In genomic region chr19:36142046-36142445, GRCh38 we compare ENCODE assay signal across 2 cellular contexts.
TF ChIP-seq lines count a peak whose summit lies in the region.

No MANE protein-coding gene starts in this region.

TF ChIP-seq in A549, 52 proteins besides CTCF, POLR2A, EP300 and RAD21 (continued from another document):
- TF ChIP-seq EHF (CRISPR knock-in tag; IDR thresholded peaks at IDR 0.05) (no peak), BCL3 (IDR thresholded peaks at IDR 0.05) (no peak), ZNF302 (CRISPR knock-in tag; IDR thresholded peaks at IDR 0.05) (no peak), CBX2 (IDR thresholded peaks at IDR 0.05; ENCODE audit: borderline replicate concordance, low read depth) (no peak), JUN (IDR thresholded peaks at IDR 0.05) (no peak), FOXS1 (CRISPR knock-in tag; IDR thresholded peaks at IDR 0.05) (no peak), REST (IDR thresholded peaks at IDR 0.05) (no peak), HEYL (CRISPR knock-in tag; IDR thresholded peaks at IDR 0.05) (no peak), NR3C1 (IDR thresholded peaks at IDR 0.05) (no peak), RFX5 (IDR thresholded peaks at IDR 0.05) (no peak)
- TF ChIP-seq, protein P1, sequence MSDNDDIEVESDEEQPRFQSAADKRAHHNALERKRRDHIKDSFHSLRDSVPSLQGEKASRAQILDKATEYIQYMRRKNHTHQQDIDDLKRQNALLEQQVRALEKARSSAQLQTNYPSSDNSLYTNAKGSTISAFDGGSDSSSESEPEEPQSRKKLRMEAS (IDR thresholded peaks at IDR 0.05), result no peak
TF ChIP-seq in A549: peak in this region for 0.

TF ChIP-seq in GM23338, 12 proteins besides CTCF, POLR2A, EP300 and RAD21 (continued from another document):
- no peak for TF ChIP-seq POLR2AphosphoS5 (IDR thresholded peaks at IDR 0.05; ENCODE audit: low read depth)
- no peak for TF ChIP-seq STAT1 (IDR thresholded peaks at IDR 0.05; ENCODE audit: unreplicated experiment)
- no peak for TF ChIP-seq ZNF331 (CRISPR knock-in tag; IDR thresholded peaks at IDR 0.05; ENCODE audit: low read depth)
- TF ChIP-seq EZH2 (IDR thresholded peaks at IDR 0.05; ENCODE audit: low read depth, unreplicated experiment), result no peak
- TF ChIP-seq ZNF462 (CRISPR knock-in tag; IDR thresholded peaks at IDR 0.05), result no peak
- TF ChIP-seq CREB1 (CRISPR knock-in tag; IDR thresholded peaks at IDR 0.05; ENCODE audit: low read depth), result no peak
- no peak for TF ChIP-seq EZH2phosphoT487 (IDR thresholded peaks at IDR 0.05; ENCODE audit: unreplicated experiment)
- TF ChIP-seq ZNF114 (CRISPR knock-in tag; IDR thresholded peaks at IDR 0.05), result no peak
